In the genomic region with DNA sequence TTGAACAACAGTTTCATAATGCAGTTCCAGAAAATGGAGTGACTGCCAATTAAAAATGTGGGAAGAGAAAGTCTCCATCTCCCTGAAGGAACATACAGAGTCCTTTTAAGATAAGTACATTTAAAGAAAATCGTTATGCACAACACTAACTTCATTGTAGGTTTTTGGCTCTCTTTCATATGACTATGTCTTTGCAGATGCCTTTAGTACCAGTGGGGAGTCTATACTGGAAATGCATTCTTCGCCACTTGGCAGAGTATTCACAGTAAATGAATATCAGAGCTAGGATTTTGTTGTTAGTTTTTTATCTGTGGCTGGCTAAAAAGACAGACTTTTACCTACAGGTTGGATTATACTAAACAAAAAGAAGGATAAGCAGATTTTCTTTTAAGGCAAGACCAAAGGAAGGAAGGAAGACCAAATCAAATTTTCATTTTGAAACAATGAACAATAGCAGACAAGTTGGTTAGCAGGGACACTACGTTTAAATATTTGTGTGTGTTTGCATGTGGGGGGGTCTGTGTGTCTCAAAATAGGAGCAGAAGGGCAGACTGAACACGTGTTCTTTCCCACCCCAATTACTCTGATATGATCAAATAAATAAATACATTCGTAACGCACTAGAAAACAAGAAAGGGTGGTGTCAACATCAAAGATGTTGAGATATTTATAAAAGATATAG, we compare ENCODE assay signal across 18 cellular contexts.
DNase-seq lines count a peak whose midpoint lies in the region; ATAC-seq and TF ChIP-seq lines count a peak whose summit lies in the region.
"Had no signal": no experiment of that assay in that cellular context is flagged by ENCODE, and none has a peak within 500 bp of the region (broad histone marks: within the 10 kb centered on the region; RNA-seq: fewer than 3 reads in every experiment).

No MANE protein-coding gene starts in this region.

- H2AK9ac ChIP-seq in IMR-90 (replicated peaks; ENCODE audit: low read depth, low read length, poor library complexity) = no peak overlapping the region

- no peak overlapping the region for H2AK5ac ChIP-seq in IMR-90 (ENCODE audit: low read depth, low read length)

- no peak for ATAC-seq in CD4-positive, alpha-beta T cell (ENCODE audit: poor library complexity)
- ATAC-seq in IMR-90 (ENCODE audit: low read depth) (no peak), HG03025 (IDR thresholded peaks at IDR 0.05; ENCODE audit: low FRiP score, unreplicated experiment) (no peak)
- ATAC-seq in naive thymus-derived CD4-positive, alpha-beta T cell = no peak
- ATAC-seq: body of pancreas, left ventricle myocardium superior, SK-N-SH treated with all-trans-retinoic acid at 6 μM for 48 hours had no signal

- no peak overlapping the region for H2BK120ac ChIP-seq in IMR-90 (ENCODE audit: low read depth, low read length)

- no peak overlapping the region for H4K5ac ChIP-seq in IMR-90 (ENCODE audit: low read depth, low read length)

- H3K36me3 ChIP-seq in IMR-90 (ENCODE audit: control insufficient read depth, insufficient read depth, low read length) = no peaks in the 10 kb centered on the region
- H3K36me3 ChIP-seq in naive thymus-derived CD4-positive, alpha-beta T cell (ENCODE audit: control insufficient read depth in 2 of 3, insufficient read depth in 3 of 3, low read length in 3 of 3) = no peaks in the 10 kb centered on the region

- CTCF ChIA-PET in CD4-positive, alpha-beta T cell (lab: Charles Lee) = no interaction called here
- CTCF ChIA-PET in IMR-90 (lab: Yijun Ruan, JAX) = interaction anchor here (0.7 kb wide), 1 partner anchor 946 kb away, joined by 4 read pairs; no protein-coding TSS in a partner anchor
- CTCF ChIA-PET in naive thymus-derived CD4-positive, alpha-beta T cell (lab: Charles Lee) = interaction anchor here (1.1 to 1.9 kb wide), 2 partner anchors 12 to 210 kb away, joined by 3 to 8 read pairs; no protein-coding TSS in a partner anchor

- TF ChIP-seq RAD21 in IMR-90 (IDR thresholded peaks at IDR 0.05; ENCODE audit: low read length) = no peak

- no peaks in the 10 kb centered on the region for H3K27me3 ChIP-seq in CD4-positive, alpha-beta T cell (ENCODE audit: control insufficient read depth, insufficient read depth, low read length)
- H3K27me3 ChIP-seq in IMR-90 (ENCODE audit: control insufficient read depth, insufficient read depth, low read length) = no peaks in the 10 kb centered on the region
- H3K27me3 ChIP-seq in naive thymus-derived CD4-positive, alpha-beta T cell (ENCODE audit: control insufficient read depth in 2 of 2, insufficient read depth in 2 of 2, low read length in 2 of 2) = no peaks in the 10 kb centered on the region
- H3K27me3 ChIP-seq: body of pancreas had no signal

- TF ChIP-seq CTCF in CD4-positive, alpha-beta T cell (IDR thresholded peaks at IDR 0.05) = no peak
- TF ChIP-seq CTCF in IMR-90 (conservative IDR thresholded peaks at IDR 0.05; ENCODE audit: low read depth, low read length) (no peak), astrocyte of the spinal cord (IDR thresholded peaks at IDR 0.05; ENCODE audit: low read depth, low read length) (no peak)

- no peaks in the 10 kb centered on the region for H3K27me3 Mint-ChIP-seq in CD4-positive, alpha-beta T cell
- H3K27me3 Mint-ChIP-seq in naive thymus-derived CD4-positive, alpha-beta T cell = no peaks in the 10 kb centered on the region
- H3K27me3 Mint-ChIP-seq: B cell; dendritic cell treated with granulocyte-macrophage colony-stimulating factor and Interleukin-4, amounts not matched to agents 40 ng/mL and 50 ng/mL, for 4 days; IgD-negative memory B cell had no signal

- H3K4me1 ChIP-seq in IMR-90 (ENCODE audit: control insufficient read depth, insufficient read depth, low read length) = peaks cover 2% of the 10 kb centered on the region; the same call in 1 of the 2 replicates
- peaks cover 0 to 17% of the 10 kb centered on the region in 2 donors for H3K4me1 ChIP-seq in naive thymus-derived CD4-positive, alpha-beta T cell (ENCODE audit: control insufficient read depth in 2 of 2, insufficient read depth in 2 of 2, low read length in 2 of 2)

- no peak overlapping the region for H3K18ac ChIP-seq in IMR-90 (ENCODE audit: low read depth, low read length)

- H3K79me1 ChIP-seq in IMR-90 (ENCODE audit: low read depth in 1 of 2, low read length in 2 of 2) = no peaks in the 10 kb centered on the region

- H4K8ac ChIP-seq in IMR-90 (ENCODE audit: low read depth in 2 of 2, low read length in 2 of 2) = no peak overlapping the region

- no peak overlapping the region for H2BK5ac ChIP-seq in IMR-90 (ENCODE audit: low read depth, low read length, poor library complexity, severe bottlenecking)

- peaks cover 41% of the 10 kb centered on the region for H3K4me1 Mint-ChIP-seq in CD4-positive, alpha-beta T cell (ENCODE audit: low read depth)
- H3K4me1 Mint-ChIP-seq in naive thymus-derived CD4-positive, alpha-beta T cell = peaks cover 18 to 71% (median 58%) of the 10 kb centered on the region in 7 donors
- H3K4me1 Mint-ChIP-seq: B cell, IgD-negative memory B cell had no signal

- no peak overlapping the region for H3K56ac ChIP-seq in IMR-90 (ENCODE audit: extremely low read depth, insufficient read depth, low read length)

- H2BK20ac ChIP-seq in IMR-90 (ENCODE audit: low read depth, low read length) = no peak overlapping the region

- no peak overlapping the region for H3K4me2 ChIP-seq in IMR-90 (ENCODE audit: low read depth, low read length)
- H3K4me2 ChIP-seq: PC-9 had no signal

- in situ Hi-C loops in IMR-90 (cut with MboI; ENCODE audit: low sequenced_read_pairs) = no loop called here
- in situ Hi-C loops in astrocyte of the spinal cord (cut with HindIII; ENCODE audit: low sequenced_read_pairs) = no loop called here

- H2BK15ac ChIP-seq in IMR-90 (ENCODE audit: low read depth, low read length) = no peak overlapping the region

- no peaks in the 10 kb centered on the region for H3K9me1 ChIP-seq in IMR-90 (ENCODE audit: insufficient read depth, low read length)

- no peak overlapping the region for H3K23ac ChIP-seq in IMR-90 (ENCODE audit: low read depth, low read length)

- peaks cover 27% of the 10 kb centered on the region for H3K36me3 Mint-ChIP-seq in CD4-positive, alpha-beta T cell (ENCODE audit: low read depth)
- peaks cover 6 to 21% (median 12%) of the 10 kb centered on the region in 5 donors for H3K36me3 Mint-ChIP-seq in naive thymus-derived CD4-positive, alpha-beta T cell

- DNase-seq in CD4-positive, alpha-beta T cell = no peak
- DNase-seq in IMR-90 (peak; percentile 27), astrocyte of the spinal cord (ENCODE audit: low read depth, low spot score) (peak; percentile 70), NCI-H510A treated with DMSO at 0.1 percent for 48 hours (lab: John Stamatoyannopoulos, UW) (no peak), GM19238 (ENCODE audit: insufficient read length, low spot score) (no peak)
- DNase-seq in naive thymus-derived CD4-positive, alpha-beta T cell = no peak
- DNase-seq: activated gamma-delta T cell treated with Interleukin-2 at 50 U/mL for 16 hours; body of pancreas; erythroblast; left ventricle myocardium superior; NCI-H187 treated with DMSO at 0.1 percent for 48 hours; PC-9; stimulated activated CD4-positive, alpha-beta T cell treated with anti-CD3 and anti-CD28 coated beads, Interleukin-2, amount 100 ng/mL, for 24 hours had no signal

- dilution Hi-C loops in IMR-90 (cut with HindIII; ENCODE audit: low sequenced_read_pairs, unreplicated experiment) = no loop called here

- H3K14ac ChIP-seq in IMR-90 (replicated peaks; ENCODE audit: low read depth, low read length) = no peak overlapping the region

- no peak overlapping the region for H3K4ac ChIP-seq in IMR-90 (ENCODE audit: low read depth, low read length)

- BruUV-seq in IMR-90 (replicated peaks; lab: Mats Ljungman, UMichigan) = no TSS peak

- no peaks in the 10 kb centered on the region for H3K9me3 ChIP-seq in CD4-positive, alpha-beta T cell (ENCODE audit: control insufficient read depth, low read length)
- no peaks in the 10 kb centered on the region for H3K9me3 ChIP-seq in IMR-90 (ENCODE audit: control insufficient read depth, insufficient read depth, low read length)
- no peaks in the 10 kb centered on the region for H3K9me3 ChIP-seq in naive thymus-derived CD4-positive, alpha-beta T cell (ENCODE audit: control insufficient read depth in 2 of 3, low read length in 3 of 3)
- H3K9me3 ChIP-seq: body of pancreas had no signal

- no peak overlapping the region for H2AFZ ChIP-seq in IMR-90 (replicated peaks; ENCODE audit: low read length, poor library complexity)
- H2AFZ ChIP-seq: PC-9 had no signal

- no peak overlapping the region for H3K4me3 Mint-ChIP-seq in CD4-positive, alpha-beta T cell
- peak overlapping the region in 8 of 10 donors; percentile 30 to 70 (median 42) for H3K4me3 Mint-ChIP-seq in naive thymus-derived CD4-positive, alpha-beta T cell
- H3K4me3 Mint-ChIP-seq: B cell; dendritic cell treated with granulocyte-macrophage colony-stimulating factor and Interleukin-4, amounts not matched to agents 40 ng/mL and 50 ng/mL, for 4 days; IgD-negative memory B cell had no signal

- POLR2A ChIA-PET in CD4-positive, alpha-beta T cell (lab: Charles Lee) = interaction anchor here (2.1 to 3.2 kb wide), 2 partner anchors 10 to 11 kb away, joined by 10 to 14 read pairs; no protein-coding TSS in a partner anchor
- POLR2A ChIA-PET in IMR-90 (lab: Charles Lee; ENCODE audit: unreplicated experiment) = no interaction called here
- POLR2A ChIA-PET in naive thymus-derived CD4-positive, alpha-beta T cell (lab: Charles Lee) = interaction anchor here (0.9 to 2.5 kb wide), 6 partner anchors 10 to 123 kb away, joined by 3 to 15 read pairs (median 4); a partner anchor contains a TSS

- intact Hi-C loops in CD4-positive, alpha-beta T cell (cut with DNase I, micrococcal nuclease) = no loop called here
- intact Hi-C loops in IMR-90 (cut with micrococcal nuclease) = no loop called here
- intact Hi-C loops in naive thymus-derived CD4-positive, alpha-beta T cell (cut with micrococcal nuclease) = loop anchor here in 1 of 2 donors (1.0 kb wide), 1 partner anchor 10 kb away; no protein-coding TSS in a partner anchor

- no CpG with 5 or more reads among the region's 6 CpGs for WGBS in IMR-90 (ENCODE audit: extremely low coverage in 2 of 2, insufficient read length in 1 of 2), 2 experiments

- H3K27ac ChIP-seq in CD4-positive, alpha-beta T cell (ENCODE audit: low read depth, low read length) = no peak overlapping the region
- no peak overlapping the region for H3K27ac ChIP-seq in IMR-90 (ENCODE audit: insufficient read depth, low read length)
- H3K27ac ChIP-seq in naive thymus-derived CD4-positive, alpha-beta T cell (ENCODE audit: low read depth, low read length) = no peak overlapping the region
- H3K27ac ChIP-seq: body of pancreas, PC-9 had no signal

- H3K9ac ChIP-seq in IMR-90 (ENCODE audit: low read depth, low read length) = no peak overlapping the region

- H3K9me3 Mint-ChIP-seq in CD4-positive, alpha-beta T cell = peaks cover 4% of the 10 kb centered on the region
- H3K9me3 Mint-ChIP-seq in naive thymus-derived CD4-positive, alpha-beta T cell = peaks cover 0 to 21% (median 7%) of the 10 kb centered on the region in 11 donors
- H3K9me3 Mint-ChIP-seq: dendritic cell treated with granulocyte-macrophage colony-stimulating factor and Interleukin-4, amounts not matched to agents 40 ng/mL and 50 ng/mL, for 4 days; IgD-negative memory B cell had no signal

- no peaks in the 10 kb centered on the region for H4K20me1 ChIP-seq in IMR-90 (ENCODE audit: insufficient read depth, low read length)

- no peak for TF ChIP-seq POLR2A in IMR-90 (IDR thresholded peaks at IDR 0.05; ENCODE audit: low read depth, low read length)

- H3K4me3 ChIP-seq in IMR-90 (ENCODE audit: insufficient read depth, low read depth, low read length) (no peak overlapping the region), astrocyte of the spinal cord (ENCODE audit: low read depth, low read length) (no peak overlapping the region)
- H3K4me3 ChIP-seq in naive thymus-derived CD4-positive, alpha-beta T cell (ENCODE audit: low read length) = no peak overlapping the region
- H3K4me3 ChIP-seq: body of pancreas, PC-9 had no signal

- H3K27ac Mint-ChIP-seq in CD4-positive, alpha-beta T cell = peak overlapping the region; percentile 55
- H3K27ac Mint-ChIP-seq in naive thymus-derived CD4-positive, alpha-beta T cell = peak overlapping the region in 7 of 9 donors; percentile 2 to 86 (median 77)
- H3K27ac Mint-ChIP-seq: B cell; dendritic cell treated with granulocyte-macrophage colony-stimulating factor and Interleukin-4, amounts not matched to agents 40 ng/mL and 50 ng/mL, for 4 days; IgD-negative memory B cell had no signal

- no peak overlapping the region for H4K91ac ChIP-seq in IMR-90 (ENCODE audit: insufficient read depth, low read depth, low read length)

Comparison
In these comparisons a context has a peak if more than half of its experiments do, and no peak if none do; other contexts are left out.
1. DNase-seq: peak in IMR-90 (single experiment) and astrocyte of the spinal cord (single experiment); none in CD4-positive, alpha-beta T cell (0 of 10), naive thymus-derived CD4-positive, alpha-beta T cell (0 of 9), NCI-H510A treated with DMSO at 0.1 percent for 48 hours (single experiment) and GM19238 (single experiment).